In genomic region chr7:155020996-155021395, GRCh38 we compare ENCODE assay signal across 26 cellular contexts. TPM values are rescaled to one million over a fixed set of nuclear protein-coding genes. Genes with fewer than 3 reads are reported as not detected.
DNase-seq lines count a peak whose midpoint lies in the region; ATAC-seq, FAIRE-seq and TF ChIP-seq lines count a peak whose summit lies in the region.
"Had no signal": no experiment of that assay in that cellular context is flagged by ENCODE, and none has a peak within 500 bp of the region (broad histone marks: within the 10 kb centered on the region; RNA-seq: fewer than 3 reads in every experiment).

No MANE protein-coding gene starts in this region.

- H4K5ac ChIP-seq in H9 (ENCODE audit: insufficient read length, low read depth, low read length) (no peak overlapping the region), H1 (ENCODE audit: insufficient read length, low read depth, low read length) (no peak overlapping the region)

- no peaks in the 10 kb centered on the region for H4K20me1 ChIP-seq in H9 (ENCODE audit: control insufficient read depth, insufficient read depth, insufficient read length)
- H4K20me1 ChIP-seq in H1 (replicated peaks in 1 of 2; ENCODE audit: control insufficient read depth in 1 of 2, insufficient read depth in 2 of 2, low read length in 2 of 2) = no peaks in the 10 kb centered on the region
- H4K20me1 ChIP-seq in neural progenitor cell (ENCODE audit: low read depth) = no peaks in the 10 kb centered on the region

- no peak overlapping the region for H2BK5ac ChIP-seq in H9 (ENCODE audit: insufficient read length, low read length)
- H2BK5ac ChIP-seq in H1 (ENCODE audit: low read depth, low read length) = no peak overlapping the region

- no peak for ATAC-seq in GM21825 (IDR thresholded peaks at IDR 0.05; ENCODE audit: unreplicated experiment)
- no peak for ATAC-seq in HG03521 (IDR thresholded peaks at IDR 0.05; ENCODE audit: unreplicated experiment)
- no peak for ATAC-seq in HG03196 (IDR thresholded peaks at IDR 0.05; ENCODE audit: unreplicated experiment)

- no peak overlapping the region for H3K27ac ChIP-seq in H9 (ENCODE audit: insufficient read length, low read depth, low read length)
- no peak overlapping the region for H3K27ac ChIP-seq in H1 (ENCODE audit: low read depth, low read length)
- H3K27ac ChIP-seq in neural progenitor cell = no peak overlapping the region
- H3K27ac ChIP-seq: C4-2B, SJSA1 had no signal

- H2AK5ac ChIP-seq in H9 (ENCODE audit: insufficient read length, low read length) (no peak overlapping the region), H1 (ENCODE audit: low read depth, low read length) (no peak overlapping the region)

- H3K4me2 ChIP-seq in H9 (ENCODE audit: insufficient read depth, insufficient read length, low read length) = no peak overlapping the region
- no peak overlapping the region for H3K4me2 ChIP-seq in H1 (ENCODE audit: insufficient read depth in 1 of 2, low read depth in 2 of 2, low read length in 2 of 2)
- no peak overlapping the region for H3K4me2 ChIP-seq in neural progenitor cell

- H3K9me3 Mint-ChIP-seq in H9 = peaks cover 3 to 11% of the 10 kb centered on the region in 2 experiments; a peak in 4 of 5 replicates
- H3K9me3 Mint-ChIP-seq in neural progenitor cell = no peaks in the 10 kb centered on the region
- H3K9me3 Mint-ChIP-seq: HFFc6 had no signal

- H3K56ac ChIP-seq in H9 (ENCODE audit: insufficient read length, low read depth, low read length) = no peak overlapping the region
- H3K56ac ChIP-seq in H1 (replicated peaks; ENCODE audit: insufficient read length, low read depth, low read length) = no peak overlapping the region

- peaks cover 0 to 10% (median 0%) of the 10 kb centered on the region in 3 experiments; a peak in 2 of 7 replicates for H3K36me3 Mint-ChIP-seq in H9 (ENCODE audit: insufficient read depth in 1 of 3, low read depth in 3 of 3)
- no peaks in the 10 kb centered on the region for H3K36me3 Mint-ChIP-seq in neural progenitor cell

- H3K4me3 Mint-ChIP-seq in H9 (no peak overlapping the region), neural progenitor cell (no peak overlapping the region)
- H3K4me3 Mint-ChIP-seq: HFFc6 had no signal

- TF ChIP-seq CTCF in H9 (conservative IDR thresholded peaks at IDR 0.05) (peak; percentile 41; the same call in 1 of the 3 replicates), H1 (IDR thresholded peaks at IDR 0.05; ENCODE audit: control extremely low read depth in 1 of 3, insufficient read depth in 1 of 3, low read depth in 1 of 3, low read length in 3 of 3) (peak; percentile 34 to 54 (median 36); a peak in 3 of 4 replicates), neural progenitor cell (IDR thresholded peaks at IDR 0.05) (peak; percentile 35), BE2C (IDR thresholded peaks at IDR 0.05; ENCODE audit: low read depth, low read length) (no peak)

- H3K79me1 ChIP-seq in H9 (ENCODE audit: insufficient read depth, low read depth, low read length, poor library complexity, severe bottlenecking) (no peaks in the 10 kb centered on the region), H1 (ENCODE audit: low read depth, low read length) (no peaks in the 10 kb centered on the region)

- H3K4me1 ChIP-seq in H9 (ENCODE audit: insufficient read depth, low read length) = no peaks in the 10 kb centered on the region; the same call in 1 of the 2 replicates
- no peaks in the 10 kb centered on the region; a peak in 2 of 7 replicates for H3K4me1 ChIP-seq in H1 (replicated peaks in 1 of 4; ENCODE audit: control insufficient read depth in 3 of 4, insufficient read depth in 4 of 4, low read length in 3 of 4)
- H3K4me1 ChIP-seq in neural progenitor cell = no peaks in the 10 kb centered on the region
- H3K4me1 ChIP-seq in BE2C = no peaks in the 10 kb centered on the region
- H3K4me1 ChIP-seq: SJSA1 had no signal

- H3K9ac ChIP-seq in H9 (ENCODE audit: extremely low read depth, insufficient read length, low read length) (no peak overlapping the region), H1 (replicated peaks in 1 of 4; ENCODE audit: extremely low read depth in 1 of 4, low read depth in 3 of 4, low read length in 3 of 4) (no peak overlapping the region), neural progenitor cell (no peak overlapping the region)

- no peak overlapping the region for H3K14ac ChIP-seq in H9 (ENCODE audit: insufficient read depth, low read length)
- no peak overlapping the region for H3K14ac ChIP-seq in H1 (ENCODE audit: insufficient read length)

- H2BK120ac ChIP-seq in H9 (ENCODE audit: low read depth, low read length, poor library complexity, severe bottlenecking) (no peak overlapping the region), H1 (replicated peaks; ENCODE audit: low read depth, low read length) (no peak overlapping the region)

- H3K27ac Mint-ChIP-seq in H9 = peak overlapping the region in 1 of 3 experiments; percentile 56; a peak in 1 of 7 replicates
- H3K27ac Mint-ChIP-seq in neural progenitor cell = no peak overlapping the region
- H3K27ac Mint-ChIP-seq: HFFc6 had no signal

- no peak for TF ChIP-seq POLR2A in H1 (IDR thresholded peaks at IDR 0.05; ENCODE audit: control extremely low read depth in 1 of 2, low read depth in 2 of 2, low read length in 2 of 2)

- H3K23ac ChIP-seq in H9 (ENCODE audit: insufficient read length, low read depth, low read length) (no peak overlapping the region), H1 (ENCODE audit: insufficient read length) (no peak overlapping the region)

- no peak overlapping the region for H2BK12ac ChIP-seq in H9 (ENCODE audit: insufficient read length, low read depth, low read length)
- H2BK12ac ChIP-seq in H1 (ENCODE audit: low read depth, low read length) = no peak overlapping the region

- H3K27me3 ChIP-seq in H9 (ENCODE audit: insufficient read depth, low read length) (no peaks in the 10 kb centered on the region), H1 (replicated peaks in 1 of 4; ENCODE audit: control insufficient read depth in 3 of 4, extremely low read depth in 1 of 4, insufficient read depth in 3 of 4, low read length in 3 of 4) (no peaks in the 10 kb centered on the region), neural progenitor cell (no peaks in the 10 kb centered on the region), BE2C (peaks cover 4% of the 10 kb centered on the region; the same call in 1 of the 2 replicates)

- H3K27me3 Mint-ChIP-seq in H9 (ENCODE audit: low read depth) (peaks cover 11% of the 10 kb centered on the region), neural progenitor cell (ENCODE audit: insufficient read depth, low read depth) (peaks cover 2% of the 10 kb centered on the region)

- H3K79me2 ChIP-seq in H9 (ENCODE audit: insufficient read depth, low read length) = no peaks in the 10 kb centered on the region
- H3K79me2 ChIP-seq in H1 (ENCODE audit: control insufficient read depth in 1 of 2, insufficient read depth in 2 of 2, low read length in 2 of 2) = no peaks in the 10 kb centered on the region
- H3K79me2 ChIP-seq in neural progenitor cell (ENCODE audit: low read depth) = no peaks in the 10 kb centered on the region

- no peak overlapping the region for H3K4me3 ChIP-seq in H1 (ENCODE audit: extremely low read depth in 1 of 4, insufficient read depth in 2 of 4, low read depth in 3 of 4, low read length in 4 of 4)
- H3K4me3 ChIP-seq in neural progenitor cell = no peak overlapping the region
- H3K4me3 ChIP-seq in BE2C (ENCODE audit: low read depth, low read length) = no peak overlapping the region
- H3K4me3 ChIP-seq: SJSA1 had no signal

- H3K18ac ChIP-seq in H9 (ENCODE audit: insufficient read length, low read depth, low read length) (no peak overlapping the region), H1 (ENCODE audit: extremely low read depth, low read length) (no peak overlapping the region)

- DNase-seq in H9 (peak; percentile 40), NCI-H69 (lab: John Stamatoyannopoulos, UW) (peak; percentile 25), H1 (ENCODE audit: low read depth in 1 of 2, low spot score in 2 of 2) (peak in 1 of 2 experiments; percentile 42), neural progenitor cell (ENCODE audit: low spot score) (peak; percentile 39), BE2C (no peak)
- DNase-seq: ACHN, DMS79 treated with DMSO at 0.1 percent for 48 hours, GDM1, GOT3, HFFc6, IMR-90, Karpas-422, MM.1S, NCI-H1092, NCI-H1436 treated with DMSO at 0.1 percent for 48 hours, NCI-H2029, NCI-H510A, SW 1271, T-helper 2 cell had no signal

- CTCF ChIA-PET in H1 (lab: Charles Lee; ENCODE audit: partially characterized antibody) = interaction anchor here (0.8 to 13.3 kb wide), 20 partner anchors 9 to 338 kb away, joined by 3 to 136 read pairs (median 4); partner anchors contain the start of gene INSIG1

- H3K23me2 ChIP-seq in H9 (ENCODE audit: insufficient read length, low read depth, low read length, poor library complexity, severe bottlenecking) (no peaks in the 10 kb centered on the region), H1 (ENCODE audit: low read depth, low read length) (no peaks in the 10 kb centered on the region)

- TF ChIP-seq RAD21 in H1 (IDR thresholded peaks at IDR 0.05 in 1 of 2, conservative IDR thresholded peaks at IDR 0.05 in 1 of 2; ENCODE audit: low read depth in 2 of 2, low read length in 2 of 2) = peak; percentile 57 to 58

- H3T11ph ChIP-seq in H9 (ENCODE audit: low read length) = no peak overlapping the region

- H2BK20ac ChIP-seq in H9 (ENCODE audit: low read depth, low read length, poor library complexity, severe bottlenecking) = no peak overlapping the region
- no peak overlapping the region for H2BK20ac ChIP-seq in H1 (ENCODE audit: low read length)

- H2AFZ ChIP-seq in H9 (ENCODE audit: low read length) (no peak overlapping the region), H1 (ENCODE audit: low read length) (no peak overlapping the region), neural progenitor cell (replicated peaks) (no peak overlapping the region)

- WGBS in H9 (ENCODE audit: extremely low coverage, insufficient read length, low lambda C conversion rate) = no CpG with 5 or more reads among the region's 5 CpGs
- 74% methylated on average over 5 of the region's 5 CpGs; no CpG with 5 or more reads in 1 of the 2 experiments for WGBS in H1 (ENCODE audit: extremely low coverage in 1 of 2, insufficient coverage in 1 of 2, insufficient read length in 1 of 2, insufficient replicate concordance in 2 of 2, low coverage in 1 of 2, low lambda C conversion rate in 2 of 2, missing lambda C conversion rate in 1 of 2), 2 experiments

- FAIRE-seq in H1 (lab: Jason Lieb, UNC) = no peak
- FAIRE-seq: D721Med, HTR-8/SVneo had no signal

- H3K36me3 ChIP-seq in H1 (ENCODE audit: control insufficient read depth in 2 of 4, insufficient read depth in 4 of 4, low read length in 3 of 4) (no peaks in the 10 kb centered on the region), neural progenitor cell (no peaks in the 10 kb centered on the region), BE2C (no peaks in the 10 kb centered on the region)
- H3K36me3 ChIP-seq: SJSA1 had no signal

- H3K4ac ChIP-seq in H9 (ENCODE audit: low read depth, low read length) = no peak overlapping the region
- H3K4ac ChIP-seq in H1 (replicated peaks; ENCODE audit: insufficient read length, low read depth, low read length) = no peak overlapping the region

- TF ChIP-seq EP300 in H1 (IDR thresholded peaks at IDR 0.05; ENCODE audit: borderline replicate concordance in 1 of 2, low read depth in 2 of 2, low read length in 2 of 2) = no peak

- H4K91ac ChIP-seq in H9 (ENCODE audit: insufficient read length, low read depth, low read length) (no peak overlapping the region), H1 (replicated peaks; ENCODE audit: insufficient read length, low read length) (no peak overlapping the region)

- no peaks in the 10 kb centered on the region for H3K9me3 ChIP-seq in H9 (ENCODE audit: control insufficient read depth, low read depth, low read length)
- H3K9me3 ChIP-seq in H1 (ENCODE audit: insufficient read depth in 2 of 2, low read depth in 1 of 2, low read length in 1 of 2) = no peaks in the 10 kb centered on the region
- H3K9me3 ChIP-seq in neural progenitor cell (ENCODE audit: low read depth) = no peaks in the 10 kb centered on the region
- no peaks in the 10 kb centered on the region for H3K9me3 ChIP-seq in BE2C
- H3K9me3 ChIP-seq: SJSA1 had no signal

- H2BK15ac ChIP-seq in H9 (ENCODE audit: low read depth, low read length) = no peak overlapping the region
- no peak overlapping the region for H2BK15ac ChIP-seq in H1 (ENCODE audit: low read length)

- POLR2A ChIA-PET in H1 (lab: Charles Lee; ENCODE audit: partially characterized antibody) = interaction anchor here (1.6 kb wide), 1 partner anchor 10 kb away, joined by 5 read pairs; no protein-coding TSS in a partner anchor

- H3K4me1 Mint-ChIP-seq in H9 = peaks cover 4 to 5% of the 10 kb centered on the region in 2 experiments; a peak in 3 of 4 replicates
- H3K4me1 Mint-ChIP-seq in neural progenitor cell = no peaks in the 10 kb centered on the region

- H3F3A ChIP-seq in neural progenitor cell (ENCODE audit: low read depth) = no peaks in the 10 kb centered on the region

- H4K8ac ChIP-seq in H9 (replicated peaks; ENCODE audit: insufficient read length, low read depth, low read length) (no peak overlapping the region), H1 (ENCODE audit: extremely low read depth, insufficient read depth, low read length) (no peak overlapping the region)

RNA-seq across cellular contexts. Expression of gene PAXIP1, which starts 18.1 kb away (rescaled TPM):
- total RNA-seq in H9 (2021) = 31.0 and 32.6 TPM in 2 replicates
- 30.5 and 32.4 TPM in 2 replicates for total RNA-seq in H1 (2021; fragmentation: NEBNext Ultra II Directional; extraction: Animal tissue kit (Norgen Biotek cat#: 25700))
- polyA plus RNA-seq in H1 (2011; rRNA removed) = 26.3 and 32.8 TPM in 2 replicates
- polyA plus RNA-seq in H1 (2011; cell fraction: cytosol; rRNA removed) = 29.3 TPM
- polyA plus RNA-seq in H1 (2011; cell fraction: nucleus; rRNA removed) = 25.1 TPM
- polyA plus RNA-seq in H1 (2012, experiment 1 of 2) = 19.3 to 25.4 TPM (median 23.9 TPM) in 4 replicates
- 1.9 TPM for polyA plus RNA-seq in H1 (2012, experiment 2 of 2)
- 28.3 TPM for polyA plus RNA-seq in H1 (2013, experiment 1 of 2)
- polyA plus RNA-seq in H1 (2013, experiment 2 of 2) = 28.1 TPM
- polyA minus RNA-seq in H1 (2011; rRNA and poly(A)+ RNA removed) = 15.9 and 16.6 TPM in 2 replicates
- 11.4 TPM for polyA minus RNA-seq in H1 (2011; cell fraction: cytosol; rRNA and poly(A)+ RNA removed)
- 18.9 TPM for polyA minus RNA-seq in H1 (2011; cell fraction: nucleus; rRNA and poly(A)+ RNA removed)
- 22.3 and 26.1 TPM in 2 replicates for total RNA-seq in neural progenitor cell (ENCODE audit: low replicate concordance)
- 12.1 TPM for polyA plus RNA-seq in BE2C (2012; ENCODE audit: insufficient read depth, insufficient read length, low read depth)

RNA-seq across cellular contexts. Expression of gene HTR5A, which starts 49.1 kb away (rescaled TPM):
- total RNA-seq in H9 (2021) = not detected in 2 replicates
- not detected in 2 replicates for total RNA-seq in H1 (2021; fragmentation: NEBNext Ultra II Directional; extraction: Animal tissue kit (Norgen Biotek cat#: 25700))
- polyA plus RNA-seq in H1 (2011; rRNA removed) = 0.02 TPM in 1 of 2 replicates, not detected in the other
- polyA plus RNA-seq in H1 (2011; cell fraction: cytosol; rRNA removed) = not detected
- polyA plus RNA-seq in H1 (2011; cell fraction: nucleus; rRNA removed) = 0.01 TPM
- polyA plus RNA-seq in H1 (2012, experiment 1 of 2) = not detected in 4 replicates
- polyA plus RNA-seq in H1 (2012, experiment 2 of 2) = not detected
- 0.02 TPM for polyA plus RNA-seq in H1 (2013, experiment 1 of 2)
- polyA plus RNA-seq in H1 (2013, experiment 2 of 2) = 0.07 TPM
- not detected in 2 replicates for polyA minus RNA-seq in H1 (2011; rRNA and poly(A)+ RNA removed)
- not detected for polyA minus RNA-seq in H1 (2011; cell fraction: cytosol; rRNA and poly(A)+ RNA removed)
- not detected for polyA minus RNA-seq in H1 (2011; cell fraction: nucleus; rRNA and poly(A)+ RNA removed)
- total RNA-seq in neural progenitor cell (ENCODE audit: low replicate concordance) = not detected in 2 replicates
- polyA plus RNA-seq in BE2C (2012; ENCODE audit: insufficient read depth, insufficient read length, low read depth) = not detected
- total RNA-seq: HFFc6, IMR-90, SJSA1 had no signal
- polyA plus RNA-seq: IMR-90 had no signal
